Comparison of ENCODE assay signal across 1 cellular context in genomic region chr6:36560822-36561221, GRCh38.
A peak's percentile ranks its signal among the peaks of the same experiment; 100 is the strongest.
TF ChIP-seq lines count a peak whose summit lies in the region.

No MANE protein-coding gene starts in this region.

TF ChIP-seq in HepG2, 621 proteins besides CTCF, POLR2A, EP300 and RAD21:
- TF ChIP-seq GMEB1 (CRISPR knock-in tag; IDR thresholded peaks at IDR 0.05; ENCODE audit: borderline replicate concordance) (no peak), PHF5A (CRISPR knock-in tag; IDR thresholded peaks at IDR 0.05; ENCODE audit: low read depth, unreplicated experiment) (no peak), STAG1 (CRISPR knock-in tag; IDR thresholded peaks at IDR 0.05) (peak; percentile 12; the same call in 1 of the 2 replicates)
